Comparison of ENCODE assay signal across 1 cellular context in the genomic region with DNA sequence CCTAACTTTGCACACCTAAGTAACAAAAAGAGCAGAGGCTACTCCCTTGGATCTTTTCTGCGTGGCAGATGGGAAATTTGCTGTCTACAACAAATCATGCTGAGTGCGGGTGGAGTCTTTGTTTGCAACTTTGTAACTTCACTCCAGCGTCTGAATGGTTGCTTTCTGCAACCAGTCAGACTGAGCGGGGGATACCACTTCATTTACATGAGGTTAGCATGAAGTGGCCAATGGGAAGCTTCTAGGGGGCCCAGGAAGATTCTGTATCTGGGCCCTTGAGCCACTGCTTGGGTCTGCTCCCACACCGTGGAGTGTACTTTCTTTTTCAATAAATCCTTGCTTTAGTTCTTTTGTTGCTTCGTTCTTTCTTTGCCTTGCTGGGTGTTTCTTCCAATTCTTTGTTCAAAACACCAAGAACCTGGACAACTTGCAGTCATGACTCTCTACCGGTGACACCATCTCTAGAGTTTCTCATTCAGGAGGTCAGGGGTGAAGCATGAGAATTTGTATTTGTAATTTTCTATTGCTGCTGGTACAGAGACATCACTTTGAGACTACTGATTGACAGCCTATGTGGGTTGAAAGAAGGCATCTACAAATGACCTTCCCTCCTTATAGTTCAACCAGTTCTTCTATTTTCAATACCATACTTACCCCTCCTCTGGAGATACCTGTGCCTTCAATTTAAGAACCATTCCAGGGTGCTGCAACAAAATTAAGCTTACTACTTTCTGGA.
TF ChIP-seq lines count a peak whose summit lies in the region.

No MANE protein-coding gene starts in this region.

TF ChIP-seq in H1, 55 proteins besides CTCF, POLR2A, EP300 and RAD21:
- TF ChIP-seq TCF12 (IDR thresholded peaks at IDR 0.05; ENCODE audit: low read depth, low read length) (no peak), SP4 (IDR thresholded peaks at IDR 0.05; ENCODE audit: low read length) (no peak), TAF1 (IDR thresholded peaks at IDR 0.05; ENCODE audit: low read depth, low read length) (no peak), NRF1 (IDR thresholded peaks at IDR 0.05; ENCODE audit: low read depth, low read length) (no peak), HDAC2 (IDR thresholded peaks at IDR 0.05; ENCODE audit: borderline replicate concordance in 1 of 2, low read depth in 2 of 2, low read length in 2 of 2) (no peak), TBP (IDR thresholded peaks at IDR 0.05; ENCODE audit: low read depth, low read length) (no peak), SUZ12 (IDR thresholded peaks at IDR 0.05; ENCODE audit: low read length) (no peak), MAFK (IDR thresholded peaks at IDR 0.05; ENCODE audit: low read depth, low read length) (no peak), HDAC6 (IDR thresholded peaks at IDR 0.05; ENCODE audit: low read depth, low read length) (no peak), BRCA1 (IDR thresholded peaks at IDR 0.05; ENCODE audit: low read depth, low read length) (no peak)
- TF ChIP-seq, protein P1, sequence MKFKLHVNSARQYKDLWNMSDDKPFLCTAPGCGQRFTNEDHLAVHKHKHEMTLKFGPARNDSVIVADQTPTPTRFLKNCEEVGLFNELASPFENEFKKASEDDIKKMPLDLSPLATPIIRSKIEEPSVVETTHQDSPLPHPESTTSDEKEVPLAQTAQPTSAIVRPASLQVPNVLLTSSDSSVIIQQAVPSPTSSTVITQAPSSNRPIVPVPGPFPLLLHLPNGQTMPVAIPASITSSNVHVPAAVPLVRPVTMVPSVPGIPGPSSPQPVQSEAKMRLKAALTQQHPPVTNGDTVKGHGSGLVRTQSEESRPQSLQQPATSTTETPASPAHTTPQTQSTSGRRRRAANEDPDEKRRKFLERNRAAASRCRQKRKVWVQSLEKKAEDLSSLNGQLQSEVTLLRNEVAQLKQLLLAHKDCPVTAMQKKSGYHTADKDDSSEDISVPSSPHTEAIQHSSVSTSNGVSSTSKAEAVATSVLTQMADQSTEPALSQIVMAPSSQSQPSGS (IDR thresholded peaks at IDR 0.05; ENCODE audit: low read length) = no peak
- TF ChIP-seq, protein P2, sequence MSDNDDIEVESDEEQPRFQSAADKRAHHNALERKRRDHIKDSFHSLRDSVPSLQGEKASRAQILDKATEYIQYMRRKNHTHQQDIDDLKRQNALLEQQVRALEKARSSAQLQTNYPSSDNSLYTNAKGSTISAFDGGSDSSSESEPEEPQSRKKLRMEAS (IDR thresholded peaks at IDR 0.05) = no peak
- TF ChIP-seq, protein P3, sequence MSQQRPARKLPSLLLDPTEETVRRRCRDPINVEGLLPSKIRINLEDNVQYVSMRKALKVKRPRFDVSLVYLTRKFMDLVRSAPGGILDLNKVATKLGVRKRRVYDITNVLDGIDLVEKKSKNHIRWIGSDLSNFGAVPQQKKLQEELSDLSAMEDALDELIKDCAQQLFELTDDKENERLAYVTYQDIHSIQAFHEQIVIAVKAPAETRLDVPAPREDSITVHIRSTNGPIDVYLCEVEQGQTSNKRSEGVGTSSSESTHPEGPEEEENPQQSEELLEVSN (IDR thresholded peaks at IDR 0.05) = no peak
TF ChIP-seq in H1: peak in this region for 0.
